ENCODE assay signal across 2 cellular contexts in genomic region chr4:1285790-1286553, GRCh38.
TF ChIP-seq lines count a peak whose summit lies in the region.

No MANE protein-coding gene starts in this region.

TF ChIP-seq in HepG2, 621 proteins besides CTCF, POLR2A, EP300 and RAD21 (continues in another document):
- no peak for TF ChIP-seq RARA (CRISPR knock-in tag; IDR thresholded peaks at IDR 0.05)
- no peak for TF ChIP-seq ZFP82 (CRISPR knock-in tag; IDR thresholded peaks at IDR 0.05; ENCODE audit: borderline replicate concordance)
- TF ChIP-seq SNRNP70 (IDR thresholded peaks at IDR 0.05; ENCODE audit: low read depth, low read length): no peak
- peak; percentile 51 for TF ChIP-seq SMC3 (IDR thresholded peaks at IDR 0.05; ENCODE audit: low read length)
- TF ChIP-seq PRPF4 (IDR thresholded peaks at IDR 0.05; ENCODE audit: low read depth, low read length, poor library complexity, severe bottlenecking): no peak
- peak; percentile 67 for TF ChIP-seq STAG1 (CRISPR knock-in tag; IDR thresholded peaks at IDR 0.05)
- TF ChIP-seq FOXP1 (IDR thresholded peaks at IDR 0.05): no peak
- TF ChIP-seq FOXP1 (CRISPR knock-in tag; IDR thresholded peaks at IDR 0.05): no peak
- no peak for TF ChIP-seq TSC22D2 (CRISPR knock-in tag; IDR thresholded peaks at IDR 0.05; ENCODE audit: borderline replicate concordance)
- no peak for TF ChIP-seq NFKBIZ (CRISPR knock-in tag; IDR thresholded peaks at IDR 0.05)
- TF ChIP-seq ZNF24 (IDR thresholded peaks at IDR 0.05): no peak
- no peak for TF ChIP-seq RFX1 (IDR thresholded peaks at IDR 0.05)
- TF ChIP-seq ZBTB33 (CRISPR knock-in tag; IDR thresholded peaks at IDR 0.05): peak; percentile 51; the same call in 1 of the 2 replicates
- no peak for TF ChIP-seq MLXIP (CRISPR knock-in tag; IDR thresholded peaks at IDR 0.05; ENCODE audit: borderline replicate concordance)
- TF ChIP-seq MATR3 (CRISPR knock-in tag; IDR thresholded peaks at IDR 0.05): no peak
- TF ChIP-seq, protein P1, sequence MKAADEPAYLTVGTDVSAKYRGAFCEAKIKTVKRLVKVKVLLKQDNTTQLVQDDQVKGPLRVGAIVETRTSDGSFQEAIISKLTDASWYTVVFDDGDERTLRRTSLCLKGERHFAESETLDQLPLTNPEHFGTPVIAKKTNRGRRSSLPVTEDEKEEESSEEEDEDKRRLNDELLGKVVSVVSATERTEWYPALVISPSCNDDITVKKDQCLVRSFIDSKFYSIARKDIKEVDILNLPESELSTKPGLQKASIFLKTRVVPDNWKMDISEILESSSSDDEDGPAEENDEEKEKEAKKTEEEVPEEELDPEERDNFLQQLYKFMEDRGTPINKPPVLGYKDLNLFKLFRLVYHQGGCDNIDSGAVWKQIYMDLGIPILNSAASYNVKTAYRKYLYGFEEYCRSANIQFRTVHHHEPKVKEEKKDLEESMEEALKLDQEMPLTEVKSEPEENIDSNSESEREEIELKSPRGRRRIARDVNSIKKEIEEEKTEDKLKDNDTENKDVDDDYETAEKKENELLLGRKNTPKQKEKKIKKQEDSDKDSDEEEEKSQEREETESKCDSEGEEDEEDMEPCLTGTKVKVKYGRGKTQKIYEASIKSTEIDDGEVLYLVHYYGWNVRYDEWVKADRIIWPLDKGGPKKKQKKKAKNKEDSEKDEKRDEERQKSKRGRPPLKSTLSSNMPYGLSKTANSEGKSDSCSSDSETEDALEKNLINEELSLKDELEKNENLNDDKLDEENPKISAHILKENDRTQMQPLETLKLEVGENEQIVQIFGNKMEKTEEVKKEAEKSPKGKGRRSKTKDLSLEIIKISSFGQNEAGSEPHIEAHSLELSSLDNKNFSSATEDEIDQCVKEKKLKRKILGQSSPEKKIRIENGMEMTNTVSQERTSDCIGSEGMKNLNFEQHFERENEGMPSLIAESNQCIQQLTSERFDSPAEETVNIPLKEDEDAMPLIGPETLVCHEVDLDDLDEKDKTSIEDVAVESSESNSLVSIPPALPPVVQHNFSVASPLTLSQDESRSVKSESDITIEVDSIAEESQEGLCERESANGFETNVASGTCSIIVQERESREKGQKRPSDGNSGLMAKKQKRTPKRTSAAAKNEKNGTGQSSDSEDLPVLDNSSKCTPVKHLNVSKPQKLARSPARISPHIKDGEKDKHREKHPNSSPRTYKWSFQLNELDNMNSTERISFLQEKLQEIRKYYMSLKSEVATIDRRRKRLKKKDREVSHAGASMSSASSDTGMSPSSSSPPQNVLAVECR (CRISPR knock-in tag; IDR thresholded peaks at IDR 0.05; ENCODE audit: borderline replicate concordance): no peak
- no peak for TF ChIP-seq ZNF235 (CRISPR knock-in tag; IDR thresholded peaks at IDR 0.05; ENCODE audit: borderline replicate concordance)
- no peak for TF ChIP-seq GFI1 (CRISPR knock-in tag; IDR thresholded peaks at IDR 0.05; ENCODE audit: borderline replicate concordance)

TF ChIP-seq in H1, 55 proteins besides CTCF, POLR2A, EP300 and RAD21:
- TF ChIP-seq SIN3A (conservative IDR thresholded peaks at IDR 0.05 in 1 of 2, IDR thresholded peaks at IDR 0.05 in 1 of 2; ENCODE audit: low read depth in 1 of 2, low read length in 2 of 2) (0 out of 4 replicates have a peak, but pooled peaks of 1 of the 2 experiments have one; percentile 38), EZH2 (IDR thresholded peaks at IDR 0.05; ENCODE audit: low read depth, low read length, severe bottlenecking) (no peak), MAX (IDR thresholded peaks at IDR 0.05) (peak; percentile 46; the same call in 1 of the 2 replicates)
TF ChIP-seq in H1: peak in this region for 2.
